In genomic region chr1:105608713-105609112, GRCh38 we compare ENCODE assay signal across 11 cellular contexts.
A peak's percentile ranks its signal among the peaks of the same experiment; 100 is the strongest.
DNase-seq lines count a peak whose midpoint lies in the region; ATAC-seq and TF ChIP-seq lines count a peak whose summit lies in the region.
"Had no signal": no experiment of that assay in that cellular context is flagged by ENCODE, and none has a peak within 500 bp of the region (broad histone marks: within the 10 kb centered on the region; RNA-seq: fewer than 3 reads in every experiment).

No MANE protein-coding gene starts in this region.

- H3K4me2 ChIP-seq in osteoblast (ENCODE audit: insufficient read depth, low read length), result no peak overlapping the region

- H3K36me3 ChIP-seq in adipocyte (ENCODE audit: control insufficient read depth, insufficient read depth, low read length, severe bottlenecking) (no peaks in the 10 kb centered on the region), osteoblast (ENCODE audit: insufficient read depth, low read length) (no peaks in the 10 kb centered on the region), Peyer's patch (no peaks in the 10 kb centered on the region)
- H3K36me3 ChIP-seq: ovary had no signal

- no peak overlapping the region for H3K27ac ChIP-seq in osteoblast (ENCODE audit: low read depth, low read length)
- no peak overlapping the region for H3K27ac ChIP-seq in Peyer's patch
- H3K27ac ChIP-seq: ovary had no signal

- H3K9me3 ChIP-seq in adipocyte (ENCODE audit: control insufficient read depth, low read length) (no peaks in the 10 kb centered on the region), osteoblast (ENCODE audit: low read depth, low read length) (no peaks in the 10 kb centered on the region), Peyer's patch (no peaks in the 10 kb centered on the region)
- H3K9me3 ChIP-seq: ovary had no signal

- no peak overlapping the region for H3K4me3 ChIP-seq in adipocyte (ENCODE audit: low read length)
- H3K4me3 ChIP-seq in osteoblast (ENCODE audit: insufficient read depth, low read length), result no peak overlapping the region
- no peak overlapping the region for H3K4me3 ChIP-seq in Peyer's patch
- H3K4me3 ChIP-seq: ovary had no signal

- no peaks in the 10 kb centered on the region for H3K79me2 ChIP-seq in osteoblast (ENCODE audit: insufficient read depth, low read length)

- no peaks in the 10 kb centered on the region for H4K20me1 ChIP-seq in osteoblast (ENCODE audit: insufficient read depth, low read length)

- H3K4me1 ChIP-seq in adipocyte (ENCODE audit: control insufficient read depth, insufficient read depth, low read length), result no peaks in the 10 kb centered on the region
- no peaks in the 10 kb centered on the region for H3K4me1 ChIP-seq in osteoblast (ENCODE audit: insufficient read depth, low read length)
- no peaks in the 10 kb centered on the region for H3K4me1 ChIP-seq in Peyer's patch

- ATAC-seq in HG02623 (IDR thresholded peaks at IDR 0.05; ENCODE audit: unreplicated experiment), result no peak

- H3K27me3 ChIP-seq in adipocyte (replicated peaks; ENCODE audit: control insufficient read depth, insufficient read depth, low read length) (no peaks in the 10 kb centered on the region), osteoblast (ENCODE audit: insufficient read depth, low read length) (no peaks in the 10 kb centered on the region), Peyer's patch (no peaks in the 10 kb centered on the region)

- no peak overlapping the region for H3K9ac ChIP-seq in adipocyte (ENCODE audit: low read length)

- H2AFZ ChIP-seq in osteoblast (ENCODE audit: low read length), result no peak overlapping the region

- TF ChIP-seq CTCF in osteoblast (IDR thresholded peaks at IDR 0.05; ENCODE audit: extremely low read depth, low read depth, low read length), result peak; percentile 38
- TF ChIP-seq CTCF in Peyer's patch (IDR thresholded peaks at IDR 0.05), result peak in 2 of 6 experiments; percentile 34 to 45

- no peak for TF ChIP-seq POLR2A in Peyer's patch (IDR thresholded peaks at IDR 0.05)

- DNase-seq in NCI-H1436 (lab: John Stamatoyannopoulos, UW) (peak; percentile 2), NCI-H1436 treated with DMSO at 0.1 percent for 48 hours (lab: John Stamatoyannopoulos, UW) (no peak), M059J (ENCODE audit: low read depth) (peak; percentile 0), adipocyte (ENCODE audit: low read depth) (peak; percentile 75), osteoblast (ENCODE audit: insufficient read length, low spot score, missing footprints) (no peak), Peyer's patch (no peak)
- DNase-seq in activated CD8-positive, alpha-beta memory T cell treated with anti-CD3 and anti-CD28 coated beads for 24 hours, result no peak
- DNase-seq: activated CD4-positive, CD25-positive, alpha-beta regulatory T cell treated with anti-CD3 and anti-CD28 coated beads, Interleukin-2, amount 50 U/mL, for 72 hours; ovary; RPMI8226 had no signal

Comparison
In these comparisons a context has a peak if more than half of its experiments do, and no peak if none do; other contexts are left out.
1. DNase-seq: peak in NCI-H1436 (single experiment), M059J (single experiment) and adipocyte (single experiment); none in NCI-H1436 treated with DMSO at 0.1 percent for 48 hours (single experiment), osteoblast (single experiment), Peyer's patch (0 of 3) and activated CD8-positive, alpha-beta memory T cell treated with anti-CD3 and anti-CD28 coated beads for 24 hours (single experiment).